Comparison of ENCODE assay signal across 10 cellular contexts in the genomic region with DNA sequence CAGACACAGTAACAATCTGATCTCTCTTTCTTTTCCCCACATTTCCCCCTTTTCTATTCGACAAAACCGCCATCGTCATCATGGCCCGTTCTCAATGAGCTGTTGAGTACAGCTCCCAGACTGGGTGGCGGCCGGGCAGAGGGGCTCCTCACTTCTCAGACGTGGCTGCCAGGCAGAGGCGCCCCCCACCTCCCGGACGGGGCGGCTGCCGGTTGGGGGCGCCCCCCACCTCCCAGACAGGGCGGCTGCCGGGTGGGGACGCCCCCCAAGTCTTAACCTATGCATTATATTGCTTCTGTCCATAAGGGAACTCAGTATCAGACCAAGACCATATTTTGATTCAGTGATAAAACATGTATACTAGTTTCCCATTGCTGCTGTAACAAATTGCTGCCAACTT. TPM values are rescaled to one million over a fixed set of nuclear protein-coding genes. Genes with fewer than 3 reads are reported as not detected.
"Had no signal": no experiment of that assay in that cellular context is flagged by ENCODE, and none has a peak within 500 bp of the region (broad histone marks: within the 10 kb centered on the region; RNA-seq: fewer than 3 reads in every experiment).

No MANE protein-coding gene starts in this region.

RNA-seq across cellular contexts. Expression of a gene that starts 5.8 kb away (rescaled TPM):
- total RNA-seq: OCI-LY7, PC-3, PC-9, Peyer's patch, Right ventricle myocardium inferior, Right ventricle myocardium superior, RPMI7951, SJCRH30, SJSA1, SK-MEL-5 had no signal
